27 cellular contexts compared by ENCODE assay signal in genomic region chr3:106261396-106261795, GRCh38.
"Had no signal": no experiment of that assay in that cellular context is flagged by ENCODE, and none has a peak within 500 bp of the region (broad histone marks: within the 10 kb centered on the region; RNA-seq: fewer than 3 reads in every experiment).

No MANE protein-coding gene starts in this region.

- H3K27me3 ChIP-seq: breast epithelium, foreskin keratinocyte, ovary, right lobe of liver, upper lobe of left lung had no signal

- FAIRE-seq: endometrium had no signal

- DNase-seq: activated CD4-positive, alpha-beta memory T cell treated with anti-CD3 and anti-CD28 coated beads for 36 hours; activated CD4-positive, alpha-beta T cell treated with anti-CD3 and anti-CD28 coated beads, Interleukin-2, amount 10 ng/mL, durations not matched to agents 24 days and 14 days; activated CD4-positive, CD25-positive, alpha-beta regulatory T cell treated with anti-CD3 and anti-CD28 coated beads, Interleukin-2, amount 50 U/mL, for 72 hours; activated CD8-positive, alpha-beta memory T cell treated with anti-CD3 and anti-CD28 coated beads, Interleukin-2, amount 50 U/mL, for 4 hours; activated effector memory CD4-positive, alpha-beta T cell treated with anti-CD3 and anti-CD28 coated beads, Interleukin-2, amount 50 U/mL, for 16 hours; activated naive CD4-positive, alpha-beta T cell treated with anti-CD3 and anti-CD28 coated beads, Interleukin-2, amount 10 ng/mL, durations not matched to agents 7 days and 5 days; activated naive CD8-positive, alpha-beta T cell treated with anti-CD3 and anti-CD28 coated beads, Interleukin-2, amount 10 ng/mL, durations not matched to agents 7 days and 5 days; activated T-cell treated with anti-CD3 and anti-CD28 coated beads, Interleukin-2, amount 50 U/mL, for 1 hour; amniotic stem cell; central memory CD4-positive, alpha-beta T cell; dermis blood vessel endothelial cell; effector CD4-positive, alpha-beta T cell; islet precursor cell; left ventricle myocardium superior; naive B cell; ovary; right lobe of liver; stimulated activated CD4-positive, alpha-beta T cell treated with anti-CD3 and anti-CD28 coated beads, Interleukin-2, amount 100 ng/mL, for 48 hours; substantia nigra; SW 1271; T-helper 17 cell; T1000; upper lobe of left lung had no signal

- H3K36me3 ChIP-seq: breast epithelium, ovary, right lobe of liver, upper lobe of left lung had no signal

- ATAC-seq: foreskin keratinocyte, left ventricle myocardium superior, right lobe of liver, T-helper 17 cell had no signal

- H3K4me3 ChIP-seq: breast epithelium, ovary, right lobe of liver, upper lobe of left lung had no signal

- H3K9me3 ChIP-seq: breast epithelium, ovary, right lobe of liver, upper lobe of left lung had no signal

- H3K27ac ChIP-seq: breast epithelium, epithelial cell of prostate, foreskin keratinocyte, ovary, right lobe of liver, upper lobe of left lung had no signal

- H3K4me1 ChIP-seq: breast epithelium, foreskin keratinocyte, upper lobe of left lung had no signal
